Comparison of ENCODE assay signal across 2 cellular contexts in the genomic region with DNA sequence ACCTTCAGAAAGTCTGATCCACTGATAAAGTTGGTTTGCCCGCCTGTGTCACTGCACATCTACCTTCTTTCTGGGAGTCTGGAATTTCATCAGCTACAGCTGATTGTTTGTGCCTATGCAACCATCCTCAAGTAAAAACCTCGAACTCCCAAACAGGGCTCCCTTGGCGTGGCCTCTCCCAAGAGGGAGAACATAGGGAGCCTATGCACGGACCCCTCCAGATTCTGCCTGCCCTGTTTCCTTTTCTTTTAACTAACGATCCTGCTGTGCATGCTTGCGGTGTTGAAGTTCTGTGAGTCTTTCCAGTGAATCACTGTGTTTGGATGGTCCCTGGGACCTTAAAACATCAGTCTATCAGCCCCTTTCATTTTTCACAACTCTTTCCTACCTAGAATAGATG.
TF ChIP-seq lines count a peak whose summit lies in the region.

No MANE protein-coding gene starts in this region.

TF ChIP-seq in IMR-90, 13 proteins besides CTCF, POLR2A, EP300 and RAD21:
- TF ChIP-seq FOS (IDR thresholded peaks at IDR 0.05; ENCODE audit: low read depth, low read length) (no peak), CHD1 (IDR thresholded peaks at IDR 0.05; ENCODE audit: low read depth, low read length) (no peak), MAFK (IDR thresholded peaks at IDR 0.05; ENCODE audit: low read depth, low read length) (no peak), RCOR1 (IDR thresholded peaks at IDR 0.05; ENCODE audit: insufficient replicate concordance, low read length) (no peak), MAZ (IDR thresholded peaks at IDR 0.05; ENCODE audit: borderline replicate concordance, low read depth, low read length) (no peak), RFX5 (IDR thresholded peaks at IDR 0.05; ENCODE audit: low read depth, low read length) (no peak), NFE2L2 (IDR thresholded peaks at IDR 0.05; ENCODE audit: low read depth, low read length) (no peak), BHLHE40 (IDR thresholded peaks at IDR 0.05; ENCODE audit: low read depth, low read length) (no peak), MXI1 (IDR thresholded peaks at IDR 0.05; ENCODE audit: borderline replicate concordance, low read depth, low read length) (no peak)
- TF ChIP-seq, protein P1, sequence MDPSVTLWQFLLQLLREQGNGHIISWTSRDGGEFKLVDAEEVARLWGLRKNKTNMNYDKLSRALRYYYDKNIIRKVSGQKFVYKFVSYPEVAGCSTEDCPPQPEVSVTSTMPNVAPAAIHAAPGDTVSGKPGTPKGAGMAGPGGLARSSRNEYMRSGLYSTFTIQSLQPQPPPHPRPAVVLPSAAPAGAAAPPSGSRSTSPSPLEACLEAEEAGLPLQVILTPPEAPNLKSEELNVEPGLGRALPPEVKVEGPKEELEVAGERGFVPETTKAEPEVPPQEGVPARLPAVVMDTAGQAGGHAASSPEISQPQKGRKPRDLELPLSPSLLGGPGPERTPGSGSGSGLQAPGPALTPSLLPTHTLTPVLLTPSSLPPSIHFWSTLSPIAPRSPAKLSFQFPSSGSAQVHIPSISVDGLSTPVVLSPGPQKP (IDR thresholded peaks at IDR 0.05; ENCODE audit: borderline replicate concordance, low read depth, low read length) = no peak

TF ChIP-seq in H1, 55 proteins besides CTCF, POLR2A, EP300 and RAD21:
- TF ChIP-seq CTBP2 (IDR thresholded peaks at IDR 0.05; ENCODE audit: borderline replicate concordance, insufficient read depth, insufficient read length, low read length) (no peak), SP1 (IDR thresholded peaks at IDR 0.05; ENCODE audit: low read depth, low read length) (no peak), BRCA1 (IDR thresholded peaks at IDR 0.05; ENCODE audit: low read depth, low read length) (no peak), RBBP5 (IDR thresholded peaks at IDR 0.05; ENCODE audit: borderline replicate concordance, low read depth, low read length) (no peak), SIRT6 (IDR thresholded peaks at IDR 0.05; ENCODE audit: low read length) (no peak), BACH1 (IDR thresholded peaks at IDR 0.05; ENCODE audit: low read length) (no peak), KDM5A (IDR thresholded peaks at IDR 0.05; ENCODE audit: low read length) (no peak)
- TF ChIP-seq, protein P2, sequence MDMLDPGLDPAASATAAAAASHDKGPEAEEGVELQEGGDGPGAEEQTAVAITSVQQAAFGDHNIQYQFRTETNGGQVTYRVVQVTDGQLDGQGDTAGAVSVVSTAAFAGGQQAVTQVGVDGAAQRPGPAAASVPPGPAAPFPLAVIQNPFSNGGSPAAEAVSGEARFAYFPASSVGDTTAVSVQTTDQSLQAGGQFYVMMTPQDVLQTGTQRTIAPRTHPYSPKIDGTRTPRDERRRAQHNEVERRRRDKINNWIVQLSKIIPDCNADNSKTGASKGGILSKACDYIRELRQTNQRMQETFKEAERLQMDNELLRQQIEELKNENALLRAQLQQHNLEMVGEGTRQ (IDR thresholded peaks at IDR 0.05; ENCODE audit: low read length) = no peak
